Comparison of ENCODE assay signal across 8 cellular contexts in genomic region chr14:96567289-96567899, GRCh38.
A peak's percentile ranks its signal among the peaks of the same experiment; 100 is the strongest.
DNase-seq lines count a peak whose midpoint lies in the region; TF ChIP-seq lines count a peak whose summit lies in the region.

No MANE protein-coding gene starts in this region.

- no peaks in the 10 kb centered on the region for H4K20me1 ChIP-seq in SU-DHL-6 (ENCODE audit: low read depth, low read length)

- CTCF ChIA-PET in activated naive CD4-positive, alpha-beta T cell treated with anti-CD3 and anti-CD28 coated beads, Interleukin-2, amount 10 ng/mL, durations not matched to agents 7 days and 5 days (lab: Charles Lee): interaction anchor here (0.6 to 1.9 kb wide), 9 partner anchors 10 to 185 kb away, joined by 3 to 11 read pairs (median 4); no protein-coding TSS in a partner anchor

- peaks cover 18% of the 10 kb centered on the region; the same call in 1 of the 2 replicates for H3F3A ChIP-seq in SU-DHL-6 (ENCODE audit: insufficient read depth)

- H3K4me3 ChIP-seq in SU-DHL-6 (ENCODE audit: insufficient read depth, low read length, poor library complexity, severe bottlenecking) (no peak overlapping the region), tibial artery (no peak overlapping the region)

- no peak overlapping the region for H3K27ac Mint-ChIP-seq in activated CD4-positive, alpha-beta T cell treated with anti-CD3 and anti-CD28 coated beads, Interleukin-2, amount 10 ng/mL, durations not matched to agents 24 days and 14 days
- no peak overlapping the region for H3K27ac Mint-ChIP-seq in immature natural killer cell
- no peak overlapping the region for H3K27ac Mint-ChIP-seq in activated naive CD4-positive, alpha-beta T cell treated with anti-CD3 and anti-CD28 coated beads, Interleukin-2, amount 10 ng/mL, durations not matched to agents 7 days and 5 days

- H3K36me3 Mint-ChIP-seq in activated CD4-positive, alpha-beta T cell treated with anti-CD3 and anti-CD28 coated beads, Interleukin-2, amount 10 ng/mL, durations not matched to agents 24 days and 14 days (ENCODE audit: low read depth): peaks cover 30% of the 10 kb centered on the region
- H3K36me3 Mint-ChIP-seq in immature natural killer cell: peaks cover 11 to 19% (median 12%) of the 10 kb centered on the region in 3 donors
- H3K36me3 Mint-ChIP-seq in activated naive CD4-positive, alpha-beta T cell treated with anti-CD3 and anti-CD28 coated beads, Interleukin-2, amount 10 ng/mL, durations not matched to agents 7 days and 5 days: peaks cover 33% of the 10 kb centered on the region

- no peaks in the 10 kb centered on the region for H3K27me3 ChIP-seq in SU-DHL-6 (ENCODE audit: low read length)
- H3K27me3 ChIP-seq in tibial artery: no peaks in the 10 kb centered on the region

- no peaks in the 10 kb centered on the region for H3K9me3 Mint-ChIP-seq in activated CD4-positive, alpha-beta T cell treated with anti-CD3 and anti-CD28 coated beads, Interleukin-2, amount 10 ng/mL, durations not matched to agents 24 days and 14 days
- no peaks in the 10 kb centered on the region for H3K9me3 Mint-ChIP-seq in immature natural killer cell
- H3K9me3 Mint-ChIP-seq in activated naive CD4-positive, alpha-beta T cell treated with anti-CD3 and anti-CD28 coated beads, Interleukin-2, amount 10 ng/mL, durations not matched to agents 7 days and 5 days: no peaks in the 10 kb centered on the region

- no peaks in the 10 kb centered on the region for H3K79me2 ChIP-seq in SU-DHL-6 (ENCODE audit: insufficient read depth, low read length)

- H3K4me1 Mint-ChIP-seq in activated CD4-positive, alpha-beta T cell treated with anti-CD3 and anti-CD28 coated beads, Interleukin-2, amount 10 ng/mL, durations not matched to agents 24 days and 14 days: peaks cover 5% of the 10 kb centered on the region
- peaks cover 0 to 7% of the 10 kb centered on the region in 2 donors for H3K4me1 Mint-ChIP-seq in immature natural killer cell
- H3K4me1 Mint-ChIP-seq in activated naive CD4-positive, alpha-beta T cell treated with anti-CD3 and anti-CD28 coated beads, Interleukin-2, amount 10 ng/mL, durations not matched to agents 7 days and 5 days: no peaks in the 10 kb centered on the region

- H3K4me3 Mint-ChIP-seq in activated CD4-positive, alpha-beta T cell treated with anti-CD3 and anti-CD28 coated beads, Interleukin-2, amount 10 ng/mL, durations not matched to agents 24 days and 14 days: no peak overlapping the region
- H3K4me3 Mint-ChIP-seq in immature natural killer cell: no peak overlapping the region
- no peak overlapping the region for H3K4me3 Mint-ChIP-seq in activated naive CD4-positive, alpha-beta T cell treated with anti-CD3 and anti-CD28 coated beads, Interleukin-2, amount 10 ng/mL, durations not matched to agents 7 days and 5 days

- H3K9me3 ChIP-seq in SU-DHL-6 (ENCODE audit: insufficient read depth, low read length) (no peaks in the 10 kb centered on the region), tibial artery (no peaks in the 10 kb centered on the region)

- no peak overlapping the region for H3K9ac ChIP-seq in SU-DHL-6 (ENCODE audit: low read length)

- H3K27ac ChIP-seq in SU-DHL-6 (ENCODE audit: low read depth, low read length) (no peak overlapping the region), tibial artery (no peak overlapping the region)

- H2AFZ ChIP-seq in SU-DHL-6 (ENCODE audit: low read depth, low read length, severe bottlenecking): no peak overlapping the region

- H3K4me1 ChIP-seq in tibial artery: no peaks in the 10 kb centered on the region

- H3K4me2 ChIP-seq in SU-DHL-6 (ENCODE audit: low read depth, low read length, poor library complexity, severe bottlenecking): no peak overlapping the region

- intact Hi-C loops in activated CD4-positive, alpha-beta T cell treated with anti-CD3 and anti-CD28 coated beads, Interleukin-2, amount 10 ng/mL, durations not matched to agents 24 days and 14 days (cut with micrococcal nuclease): loop anchor here (5.0 kb wide), 1 partner anchor 175 kb away; no protein-coding TSS in a partner anchor
- intact Hi-C loops in tibial artery (cut with DNase I; ENCODE audit: low total_unique reads): loop anchor here (10.0 kb wide), 1 partner anchor 177 kb away; no protein-coding TSS in a partner anchor

- TF ChIP-seq CTCF in SU-DHL-6 (IDR thresholded peaks at IDR 0.05; ENCODE audit: insufficient read depth, low read length, poor library complexity, severe bottlenecking) (peak; percentile 55), tibial artery (IDR thresholded peaks at IDR 0.05) (peak; percentile 29 to 32)

- H3K27me3 Mint-ChIP-seq in activated CD4-positive, alpha-beta T cell treated with anti-CD3 and anti-CD28 coated beads, Interleukin-2, amount 10 ng/mL, durations not matched to agents 24 days and 14 days: no peaks in the 10 kb centered on the region
- peaks cover 0 to 2% (median 0%) of the 10 kb centered on the region in 3 donors for H3K27me3 Mint-ChIP-seq in immature natural killer cell (ENCODE audit: low read depth in 3 of 3)
- no peaks in the 10 kb centered on the region for H3K27me3 Mint-ChIP-seq in activated naive CD4-positive, alpha-beta T cell treated with anti-CD3 and anti-CD28 coated beads, Interleukin-2, amount 10 ng/mL, durations not matched to agents 7 days and 5 days

- H3K36me3 ChIP-seq in SU-DHL-6 (ENCODE audit: low read length): peaks cover 38% of the 10 kb centered on the region
- H3K36me3 ChIP-seq in tibial artery: peaks cover 22 to 40% (median 27%) of the 10 kb centered on the region in 3 donors

- DNase-seq in activated CD4-positive, alpha-beta T cell treated with anti-CD3 and anti-CD28 coated beads, Interleukin-2, amount 10 ng/mL, durations not matched to agents 24 days and 14 days: peak; percentile 70
- DNase-seq in activated CD4-positive, alpha-beta T cell treated with anti-CD3 and anti-CD28 coated beads, Interleukin-2, amount 50 U/mL, for 48 hours: no peak
- peak; percentile 26 for DNase-seq in HT1080 (ENCODE audit: low read depth)
- DNase-seq in glomerular visceral epithelial cell (ENCODE audit: extremely low spot score): peak; percentile 13
- DNase-seq in tibial artery: no peak
- DNase-seq in immature natural killer cell: no peak
- no peak for DNase-seq in activated naive CD4-positive, alpha-beta T cell treated with anti-CD3 and anti-CD28 coated beads, Interleukin-2, amount 10 ng/mL, durations not matched to agents 7 days and 5 days

- no peaks in the 10 kb centered on the region for H3K9me2 ChIP-seq in SU-DHL-6 (replicated peaks; ENCODE audit: insufficient read depth, low read length)

Comparison
In these comparisons a context has a peak if more than half of its experiments do, and no peak if none do; other contexts are left out.
1. DNase-seq: peak in activated CD4-positive, alpha-beta T cell treated with anti-CD3 and anti-CD28 coated beads, Interleukin-2, amount 10 ng/mL, durations not matched to agents 24 days and 14 days (single experiment), HT1080 (single experiment) and glomerular visceral epithelial cell (single experiment); none in activated CD4-positive, alpha-beta T cell treated with anti-CD3 and anti-CD28 coated beads, Interleukin-2, amount 50 U/mL, for 48 hours (0 of 2), tibial artery (0 of 2), immature natural killer cell (0 of 3) and activated naive CD4-positive, alpha-beta T cell treated with anti-CD3 and anti-CD28 coated beads, Interleukin-2, amount 10 ng/mL, durations not matched to agents 7 days and 5 days (single experiment).